ENCODE assay signal across 18 cellular contexts in the genomic region with DNA sequence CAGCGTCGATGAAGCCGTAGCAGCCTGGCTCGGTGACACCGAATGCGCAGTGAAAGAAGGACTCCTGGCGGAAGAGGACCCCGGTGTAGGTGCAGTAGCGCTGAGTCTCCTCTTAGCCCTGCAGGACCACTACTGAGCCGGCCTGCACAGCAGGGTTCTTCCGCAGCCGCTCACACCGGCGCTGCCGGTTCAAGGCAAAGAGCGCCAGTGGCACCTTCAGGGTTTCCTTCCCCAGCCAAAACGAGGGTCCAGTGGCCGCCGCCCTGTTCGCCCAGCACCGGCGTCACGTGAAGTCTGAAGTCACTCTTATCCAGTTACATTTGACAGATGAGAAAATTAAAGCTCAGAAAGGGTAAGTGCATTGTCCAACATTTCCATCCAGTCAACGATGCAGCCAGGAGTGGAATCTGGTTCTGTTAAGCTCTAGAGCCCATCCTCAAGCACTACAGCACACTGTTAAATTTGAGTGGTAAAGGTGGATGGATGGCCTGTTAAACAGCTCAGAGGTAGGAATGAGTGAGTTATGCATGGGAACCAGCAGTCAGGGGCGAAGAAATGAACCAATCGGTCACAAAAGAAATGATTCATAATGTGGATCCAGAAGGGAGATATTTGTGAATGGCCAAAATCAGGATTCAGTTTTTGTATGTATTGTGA. TPM values are rescaled to one million over a fixed set of nuclear protein-coding genes. Genes with fewer than 3 reads are reported as not detected.
DNase-seq lines count a peak whose midpoint lies in the region; ATAC-seq and TF ChIP-seq lines count a peak whose summit lies in the region.
"Had no signal": no experiment of that assay in that cellular context is flagged by ENCODE, and none has a peak within 500 bp of the region (broad histone marks: within the 10 kb centered on the region; RNA-seq: fewer than 3 reads in every experiment).

No MANE protein-coding gene starts in this region.

- H3K27ac Mint-ChIP-seq in activated T-cell treated with anti-CD3 and anti-CD28 coated beads, Interleukin-2, amount 50 U/mL, for 72 hours: no peak overlapping the region
- H3K27ac Mint-ChIP-seq in activated T-helper 17 cell treated with anti-CD3 and anti-CD28 coated beads, Interleukin-2, amount 50 U/mL, for 72 hours: peak overlapping the region; percentile 12
- no peak overlapping the region for H3K27ac Mint-ChIP-seq in endodermal cell
- H3K27ac Mint-ChIP-seq: CD4-positive, alpha-beta T cell; IgD-negative memory B cell had no signal

- H3K36me3 ChIP-seq in neuronal stem cell (replicated peaks in 1 of 2; ENCODE audit: control insufficient read depth in 2 of 2, insufficient read depth in 2 of 2, low read length in 2 of 2): no peaks in the 10 kb centered on the region
- no peaks in the 10 kb centered on the region for H3K36me3 ChIP-seq in endodermal cell (ENCODE audit: control insufficient read depth, insufficient read depth, low read length)
- H3K36me3 ChIP-seq in OCI-LY7 (ENCODE audit: insufficient read depth, low read length): no peaks in the 10 kb centered on the region

- no CpG with 5 or more reads among the region's 26 CpGs for WGBS in neuronal stem cell (ENCODE audit: extremely low coverage in 2 of 2, insufficient read length in 2 of 2, insufficient replicate concordance in 1 of 2), 2 donors
- WGBS in endodermal cell (ENCODE audit: insufficient coverage in 1 of 2, insufficient read length in 1 of 2), 2 experiments: 94 to 97% methylated on average over 16 to 26 of the region's 26 CpGs

- no peak overlapping the region for H2BK120ac ChIP-seq in neuronal stem cell (ENCODE audit: low read depth, low read length)

- H3K27me3 ChIP-seq in neuronal stem cell (ENCODE audit: control insufficient read depth in 3 of 3, insufficient read depth in 3 of 3, low read depth in 1 of 3, low read length in 3 of 3): no peaks in the 10 kb centered on the region
- H3K27me3 ChIP-seq in endodermal cell (ENCODE audit: control insufficient read depth, insufficient read depth, low read length, poor library complexity, severe bottlenecking): no peaks in the 10 kb centered on the region

- POLR2A ChIA-PET in OCI-LY7 (lab: Charles Lee): no interaction called here

- no peaks in the 10 kb centered on the region for H3K9me2 ChIP-seq in OCI-LY7 (ENCODE audit: insufficient read depth, low read length)

- no peak overlapping the region for H3K27ac ChIP-seq in neuronal stem cell (replicated peaks; ENCODE audit: low read length)
- no peak overlapping the region for H3K27ac ChIP-seq in endodermal cell (ENCODE audit: low read depth, low read length)
- no peak overlapping the region for H3K27ac ChIP-seq in OCI-LY7 (ENCODE audit: low read depth, low read length, poor library complexity, severe bottlenecking)
- H3K27ac ChIP-seq: C4-2B, GM23248 had no signal

- H3K79me1 ChIP-seq in neuronal stem cell (ENCODE audit: low read depth, low read length): no peaks in the 10 kb centered on the region

- H3K9me3 ChIP-seq in neuronal stem cell (replicated peaks in 1 of 2; ENCODE audit: control insufficient read depth in 2 of 2, insufficient read depth in 1 of 2, low read depth in 1 of 2, low read length in 2 of 2) (no peaks in the 10 kb centered on the region), endodermal cell (ENCODE audit: control insufficient read depth, low read length) (no peaks in the 10 kb centered on the region), OCI-LY7 (ENCODE audit: low read length) (no peaks in the 10 kb centered on the region)
- H3K9me3 ChIP-seq: Caco-2 had no signal

- H2AFZ ChIP-seq in neuronal stem cell (ENCODE audit: low read length) (no peak overlapping the region), OCI-LY7 (ENCODE audit: low read length) (no peak overlapping the region)
- H2AFZ ChIP-seq: GM23248 had no signal

- H3K9me3 Mint-ChIP-seq in activated T-cell treated with anti-CD3 and anti-CD28 coated beads, Interleukin-2, amount 50 U/mL, for 72 hours: peaks cover 0 to 2% of the 10 kb centered on the region in 2 donors
- no peaks in the 10 kb centered on the region for H3K9me3 Mint-ChIP-seq in activated T-helper 17 cell treated with anti-CD3 and anti-CD28 coated beads, Interleukin-2, amount 50 U/mL, for 72 hours
- H3K9me3 Mint-ChIP-seq in endodermal cell: no peaks in the 10 kb centered on the region
- H3K9me3 Mint-ChIP-seq: CD4-positive, alpha-beta T cell; IgD-negative memory B cell had no signal

- H3K4ac ChIP-seq in neuronal stem cell (ENCODE audit: low read length): no peak overlapping the region

- CTCF ChIA-PET in OCI-LY7 (lab: Charles Lee; ENCODE audit: unreplicated experiment): no interaction called here

- no peaks in the 10 kb centered on the region for H3K79me2 ChIP-seq in OCI-LY7 (ENCODE audit: insufficient read depth, low read depth, low read length)

- H3K4me2 ChIP-seq in neuronal stem cell (ENCODE audit: insufficient read depth, low read length, poor library complexity, severe bottlenecking) (no peak overlapping the region), OCI-LY7 (ENCODE audit: low read length) (no peak overlapping the region)

- no peak overlapping the region for H2BK15ac ChIP-seq in neuronal stem cell (ENCODE audit: low read length)

- no peak overlapping the region for H2BK12ac ChIP-seq in neuronal stem cell (ENCODE audit: low read length)

- H4K20me1 ChIP-seq in OCI-LY7 (ENCODE audit: insufficient read depth, low read length): no peaks in the 10 kb centered on the region

- H3K9ac ChIP-seq in neuronal stem cell (ENCODE audit: low read depth, low read length, poor library complexity) (no peak overlapping the region), endodermal cell (ENCODE audit: extremely low read depth, low read length, poor library complexity, severe bottlenecking) (no peak overlapping the region)
- H3K9ac ChIP-seq: GM23248 had no signal

- H4K91ac ChIP-seq in neuronal stem cell (ENCODE audit: low read depth, low read length, poor library complexity): no peak overlapping the region

- no peak for TF ChIP-seq CTCF in endodermal cell (conservative IDR thresholded peaks at IDR 0.05)
- TF ChIP-seq CTCF in OCI-LY7 (conservative IDR thresholded peaks at IDR 0.05; ENCODE audit: low read length): no peak

- no peak overlapping the region for H3K18ac ChIP-seq in neuronal stem cell (ENCODE audit: low read length)

- no peak overlapping the region for H3K14ac ChIP-seq in neuronal stem cell (ENCODE audit: low read length)

- intact Hi-C loops in OCI-LY7 (cut with micrococcal nuclease; ENCODE audit: unreplicated experiment): no loop called here

- H2BK5ac ChIP-seq in neuronal stem cell (ENCODE audit: low read length): no peak overlapping the region

- peak; percentile 75 to 83 for ATAC-seq in activated T-cell treated with anti-CD3 and anti-CD28 coated beads, Interleukin-2, amount 50 U/mL, for 72 hours (replicated peaks in 1 of 2)
- ATAC-seq in activated T-helper 17 cell treated with anti-CD3 and anti-CD28 coated beads, Interleukin-2, amount 50 U/mL, for 72 hours (replicated peaks): peak; percentile 76
- ATAC-seq in HG03135 (IDR thresholded peaks at IDR 0.05; ENCODE audit: unreplicated experiment): no peak
- ATAC-seq: HepG2 had no signal

- no peak overlapping the region for H3K4me3 ChIP-seq in neuronal stem cell (ENCODE audit: low read length in 2 of 2)
- no peak overlapping the region for H3K4me3 ChIP-seq in endodermal cell (ENCODE audit: low read length)
- no peak overlapping the region for H3K4me3 ChIP-seq in OCI-LY7 (ENCODE audit: low read depth, low read length, poor library complexity, severe bottlenecking)
- H3K4me3 ChIP-seq: GM23248 had no signal

- peaks cover 22% of the 10 kb centered on the region for H3K4me1 Mint-ChIP-seq in activated T-cell treated with anti-CD3 and anti-CD28 coated beads, Interleukin-2, amount 50 U/mL, for 72 hours (ENCODE audit: low read depth)
- peaks cover 11% of the 10 kb centered on the region for H3K4me1 Mint-ChIP-seq in activated T-helper 17 cell treated with anti-CD3 and anti-CD28 coated beads, Interleukin-2, amount 50 U/mL, for 72 hours
- H3K4me1 Mint-ChIP-seq in endodermal cell: no peaks in the 10 kb centered on the region
- H3K4me1 Mint-ChIP-seq: IgD-negative memory B cell had no signal

- no peak for DNase-seq in activated T-cell treated with anti-CD3 and anti-CD28 coated beads, Interleukin-2, amount 50 U/mL, for 72 hours
- DNase-seq in activated T-cell treated with anti-CD3 and anti-CD28 coated beads, Interleukin-2, amount 50 U/mL, for 48 hours: no peak
- DNase-seq in neuronal stem cell (ENCODE audit: low spot score): no peak
- no peak for DNase-seq in endodermal cell
- no peak for DNase-seq in OCI-LY7 (ENCODE audit: low spot score)
- DNase-seq: AML-193; Caco-2; CD4-positive, alpha-beta T cell; DMS79; GDM1; GM23248 had no signal

- peak overlapping the region; percentile 7 to 26 for H3K4me3 Mint-ChIP-seq in activated T-cell treated with anti-CD3 and anti-CD28 coated beads, Interleukin-2, amount 50 U/mL, for 72 hours
- peak overlapping the region; percentile 10 for H3K4me3 Mint-ChIP-seq in activated T-helper 17 cell treated with anti-CD3 and anti-CD28 coated beads, Interleukin-2, amount 50 U/mL, for 72 hours
- no peak overlapping the region for H3K4me3 Mint-ChIP-seq in endodermal cell
- H3K4me3 Mint-ChIP-seq: CD4-positive, alpha-beta T cell; IgD-negative memory B cell had no signal

- no peaks in the 10 kb centered on the region for H3K36me3 Mint-ChIP-seq in activated T-cell treated with anti-CD3 and anti-CD28 coated beads, Interleukin-2, amount 50 U/mL, for 72 hours (ENCODE audit: insufficient read depth in 2 of 2)
- no peaks in the 10 kb centered on the region for H3K36me3 Mint-ChIP-seq in activated T-helper 17 cell treated with anti-CD3 and anti-CD28 coated beads, Interleukin-2, amount 50 U/mL, for 72 hours (ENCODE audit: low read depth)
- no peaks in the 10 kb centered on the region for H3K36me3 Mint-ChIP-seq in endodermal cell (ENCODE audit: low read depth)
- H3K36me3 Mint-ChIP-seq: IgD-negative memory B cell had no signal

- no TSS peak for BruUV-seq in OCI-LY7 (replicated peaks; lab: Mats Ljungman, UMichigan)

- H4K8ac ChIP-seq in neuronal stem cell (ENCODE audit: low read depth, low read length): no peak overlapping the region

- no peaks in the 10 kb centered on the region for H3K27me3 Mint-ChIP-seq in activated T-cell treated with anti-CD3 and anti-CD28 coated beads, Interleukin-2, amount 50 U/mL, for 72 hours (ENCODE audit: low read depth)
- H3K27me3 Mint-ChIP-seq in activated T-helper 17 cell treated with anti-CD3 and anti-CD28 coated beads, Interleukin-2, amount 50 U/mL, for 72 hours: peaks cover 18% of the 10 kb centered on the region
- H3K27me3 Mint-ChIP-seq in endodermal cell (ENCODE audit: insufficient read depth): peaks cover 1% of the 10 kb centered on the region

- H3K4me1 ChIP-seq in neuronal stem cell (ENCODE audit: control insufficient read depth in 2 of 2, insufficient read depth in 1 of 2, low read depth in 1 of 2, low read length in 2 of 2) (no peaks in the 10 kb centered on the region), endodermal cell (ENCODE audit: control insufficient read depth, insufficient read depth, low read length) (no peaks in the 10 kb centered on the region), OCI-LY7 (ENCODE audit: insufficient read depth, low read length, poor library complexity, severe bottlenecking) (no peaks in the 10 kb centered on the region)
- H3K4me1 ChIP-seq: Caco-2 had no signal

- H3K23ac ChIP-seq in neuronal stem cell (ENCODE audit: low read depth, low read length, poor library complexity): peak overlapping the region; percentile 2

- H2AK5ac ChIP-seq in neuronal stem cell (ENCODE audit: low read depth, low read length): no peak overlapping the region

RNA-seq across cellular contexts. Expression of a gene that starts 50.2 kb away (rescaled TPM):
- not detected for total RNA-seq in activated T-cell treated with anti-CD3 and anti-CD28 coated beads, Interleukin-2, amount 50 U/mL, for 72 hours
- not detected for total RNA-seq in activated T-helper 17 cell treated with anti-CD3 and anti-CD28 coated beads, Interleukin-2, amount 50 U/mL, for 72 hours
- polyA plus RNA-seq in neuronal stem cell (2013, experiment 1 of 2): not detected
- not detected for polyA plus RNA-seq in neuronal stem cell (2013, experiment 2 of 2)
- total RNA-seq in endodermal cell: not detected
- not detected for polyA plus RNA-seq in endodermal cell (2013, experiment 1 of 2)
- not detected for polyA plus RNA-seq in endodermal cell (2013, experiment 2 of 2)
- total RNA-seq in OCI-LY7 (2014; rRNA removed; shearing (Covaris generic)): not detected in 2 replicates
- total RNA-seq in OCI-LY7 (2022): not detected in 2 replicates
- total RNA-seq: Caco-2; CD4-positive, alpha-beta T cell; Daoy; GM23248; HepG2 had no signal
- polyA plus RNA-seq: BJ, GM23248, HepG2, IgD-negative memory B cell had no signal
